ENCODE assay signal across 8 cellular contexts in genomic region chr4:30716671-30717207, GRCh38. TPM values are rescaled to one million over a fixed set of nuclear protein-coding genes. Genes with fewer than 3 reads are reported as not detected.
DNase-seq lines count a peak whose midpoint lies in the region; ATAC-seq and TF ChIP-seq lines count a peak whose summit lies in the region.

No MANE protein-coding gene starts in this region.

- H3K4me3 ChIP-seq in fibroblast of pulmonary artery (replicated peaks; ENCODE audit: low read depth, low read length) (peak overlapping the region; percentile 69), retinal pigment epithelial cell (ENCODE audit: low read length) (peak overlapping the region; percentile 92)

- no peak overlapping the region for H3K27ac Mint-ChIP-seq in T-helper 17 cell

- H3K4me3 Mint-ChIP-seq in T-helper 17 cell, result peak overlapping the region; percentile 79

- peaks cover 14% of the 10 kb centered on the region for H3K4me1 Mint-ChIP-seq in T-helper 17 cell

- H3K36me3 Mint-ChIP-seq in T-helper 17 cell (ENCODE audit: low read depth), result peaks cover 9% of the 10 kb centered on the region

- ATAC-seq in HG02642 (IDR thresholded peaks at IDR 0.05; ENCODE audit: poor library complexity, unreplicated experiment) (peak; percentile 28), T-helper 17 cell (no peak), HG02938 (IDR thresholded peaks at IDR 0.05; ENCODE audit: unreplicated experiment) (no peak)

- DNase-seq in COR-L47 (lab: John Stamatoyannopoulos, UW) (peak; percentile 57), T-helper 17 cell (no peak), fibroblast of pulmonary artery (ENCODE audit: low read depth) (peak; percentile 39), retinal pigment epithelial cell (ENCODE audit: low read depth) (no peak), H4 (ENCODE audit: low spot score) (no peak), foreskin melanocyte (no peak)

- TF ChIP-seq CTCF in fibroblast of pulmonary artery (IDR thresholded peaks at IDR 0.05; ENCODE audit: low read length, missing control alignments) (no peak), retinal pigment epithelial cell (conservative IDR thresholded peaks at IDR 0.05; ENCODE audit: low read depth, low read length) (no peak)

- H3K27me3 Mint-ChIP-seq in T-helper 17 cell, result peaks cover 42% of the 10 kb centered on the region

- H3K9me3 ChIP-seq in T-helper 17 cell (ENCODE audit: control insufficient read depth, low read length, poor library complexity, severe bottlenecking), result peaks cover 3% of the 10 kb centered on the region

RNA-seq across cellular contexts. Expression of gene PCDH7, which starts 3.4 kb away (rescaled TPM):
- total RNA-seq in T-helper 17 cell, result not detected
- total RNA-seq in H4 (2014; rRNA removed; shearing (Covaris generic)), result 34.0 and 38.8 TPM in 2 replicates

Comparison
In these comparisons a context has a peak if more than half of its experiments do, and no peak if none do; other contexts are left out.
1. DNase-seq: peak in COR-L47 (single experiment) and fibroblast of pulmonary artery (single experiment); none in T-helper 17 cell (0 of 3), retinal pigment epithelial cell (single experiment), H4 (single experiment) and foreskin melanocyte (single experiment).
2. RNA of gene PCDH7, which starts 3.4 kb away (total RNA-seq): 34.0 to 38.8 TPM in H4; not detected in T-helper 17 cell; every median in the first group is over 10 times any median in the second.